Comparison of ENCODE assay signal across 10 cellular contexts in genomic region chr7:131008840-131009651, GRCh38.
DNase-seq lines count a peak whose midpoint lies in the region; ATAC-seq, FAIRE-seq and TF ChIP-seq lines count a peak whose summit lies in the region.
"Had no signal": no experiment of that assay in that cellular context is flagged by ENCODE, and none has a peak within 500 bp of the region (broad histone marks: within the 10 kb centered on the region; RNA-seq: fewer than 3 reads in every experiment).

No MANE protein-coding gene starts in this region.

- H3K9ac ChIP-seq in SK-N-MC (ENCODE audit: insufficient read length) (peak overlapping the region; percentile 79), skeletal muscle tissue (ENCODE audit: low read depth in 1 of 3, low read length in 3 of 3) (peak overlapping the region in 1 of 3 donors; percentile 41)

- H3K4me1 ChIP-seq in skeletal muscle tissue (ENCODE audit: control insufficient read depth in 3 of 3, insufficient read depth in 3 of 3, low read length in 3 of 3): peaks cover 55 to 63% (median 59%) of the 10 kb centered on the region in 3 donors

- DNase-seq in GM13977 (ENCODE audit: low spot score) (peak; percentile 27), SK-N-MC (ENCODE audit: low read depth, low spot score) (no peak), epithelial cell of prostate (ENCODE audit: low read depth, low spot score) (no peak), GM12892 (ENCODE audit: insufficient read length) (no peak), NCI-H446 treated with DMSO at 0.1 percent for 48 hours (lab: John Stamatoyannopoulos, UW) (no peak)
- DNase-seq: activated CD4-positive, alpha-beta T cell treated with anti-CD3 and anti-CD28 coated beads, Interleukin-2, amount 50 U/mL, for 4 hours; NCI-H748 treated with DMSO at 0.1 percent for 48 hours had no signal

- no peak for ATAC-seq in GM18909 (IDR thresholded peaks at IDR 0.05; ENCODE audit: poor library complexity, unreplicated experiment)
- ATAC-seq in HG03039 (IDR thresholded peaks at IDR 0.05; ENCODE audit: unreplicated experiment): no peak

- TF ChIP-seq CTCF in GM13977 (IDR thresholded peaks at IDR 0.05; ENCODE audit: extremely low read depth, insufficient read depth, missing control alignments): no peak

- peaks cover 4% of the 10 kb centered on the region; the same call in 1 of the 2 replicates for H3K9me3 ChIP-seq in SK-N-MC (ENCODE audit: low read depth, low read length)
- H3K9me3 ChIP-seq in skeletal muscle tissue (ENCODE audit: control insufficient read depth in 3 of 3, low read length in 3 of 3): no peaks in the 10 kb centered on the region

- H3K27ac ChIP-seq in SK-N-MC (peak overlapping the region; percentile 100), epithelial cell of prostate (peak overlapping the region; percentile 68), skeletal muscle tissue (ENCODE audit: low read depth, low read length) (peak overlapping the region; percentile 14)

- no peak for TF ChIP-seq POLR2A in GM12892 (IDR thresholded peaks at IDR 0.05; ENCODE audit: low read depth, low read length)

- H3K36me3 ChIP-seq in SK-N-MC (ENCODE audit: insufficient read depth, low read length) (peaks cover 7% of the 10 kb centered on the region; the same call in 1 of the 2 replicates), skeletal muscle tissue (ENCODE audit: control insufficient read depth in 3 of 3, insufficient read depth in 3 of 3, low read length in 3 of 3) (peaks cover 0 to 2% (median 0%) of the 10 kb centered on the region in 3 donors)

- H3K27me3 ChIP-seq in skeletal muscle tissue (ENCODE audit: control insufficient read depth in 3 of 3, insufficient read depth in 3 of 3, low read length in 3 of 3): no peaks in the 10 kb centered on the region

- no peak for FAIRE-seq in GM12892 (lab: Jason Lieb, UNC)

- H3K4me3 ChIP-seq in SK-N-MC: peak overlapping the region; percentile 53
- no peak overlapping the region for H3K4me3 ChIP-seq in skeletal muscle tissue (ENCODE audit: low read length in 3 of 3)

- in situ Hi-C loops in GM13977 (cut with MboI; ENCODE audit: low pct_unique_long_range_greater_than_20kb, low sequenced_read_pairs, unreplicated experiment): no loop called here

Comparison
In these comparisons a context has a peak if more than half of its experiments do, and no peak if none do; other contexts are left out.
1. H3K27ac ChIP-seq: peak in every context shown above with its lines; median percentile 100 in SK-N-MC; 68 in epithelial cell of prostate; 14 in skeletal muscle tissue.